Comparison of ENCODE assay signal across 8 cellular contexts in the genomic region with DNA sequence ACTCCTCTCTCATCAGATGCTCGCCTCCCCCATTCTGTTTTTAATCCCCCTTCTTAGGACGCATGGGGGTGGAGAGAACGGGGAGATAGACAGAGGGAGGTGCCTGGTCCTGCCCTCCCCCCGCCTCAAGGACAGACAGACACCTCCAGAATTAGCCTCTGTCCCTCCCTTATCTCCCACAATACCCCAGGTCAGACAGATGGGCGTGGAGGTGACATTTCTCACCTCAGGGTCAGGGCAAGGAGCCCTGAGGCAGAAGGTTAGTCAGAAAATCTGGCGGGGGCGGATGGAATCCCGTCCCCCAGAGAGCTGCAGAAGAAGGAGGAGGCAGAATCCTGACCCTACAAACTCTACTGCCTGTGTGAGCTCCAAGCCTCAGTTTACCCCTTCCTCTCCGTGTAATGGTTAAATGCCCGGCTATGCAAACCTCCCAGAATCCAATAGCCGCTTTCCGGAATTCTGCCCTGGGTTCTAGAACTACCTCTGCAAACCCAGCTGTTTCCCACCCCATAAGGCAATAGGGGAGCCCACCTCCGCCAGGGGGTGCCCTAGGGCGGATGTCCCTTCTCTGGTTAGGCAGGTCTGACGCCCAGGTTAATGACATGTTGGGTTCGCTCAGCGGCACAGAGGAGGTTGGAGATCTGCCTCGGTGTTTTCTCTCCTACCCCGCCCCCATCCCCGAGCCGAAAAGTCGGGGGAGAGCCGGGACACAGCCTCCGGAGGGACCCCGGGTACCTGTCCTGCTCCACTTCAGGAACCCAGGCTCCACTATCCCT. TPM values are rescaled to one million over a fixed set of nuclear protein-coding genes. Genes with fewer than 3 reads are reported as not detected.
DNase-seq lines count a peak whose midpoint lies in the region; ATAC-seq and TF ChIP-seq lines count a peak whose summit lies in the region.

No MANE protein-coding gene starts in this region.

- H3K4me3 ChIP-seq in OCI-LY1 (ENCODE audit: low read depth, low read length, poor library complexity, severe bottlenecking) (peak overlapping the region; percentile 84), heart right ventricle (peak overlapping the region; percentile 55 to 99 (median 72)), skeletal muscle satellite cell (ENCODE audit: low read length) (peak overlapping the region; percentile 84)

- no peaks in the 10 kb centered on the region for H3F3A ChIP-seq in OCI-LY1 (ENCODE audit: insufficient read depth, low read length)

- H3K4me1 ChIP-seq in OCI-LY1 (ENCODE audit: insufficient read depth, low read length, severe bottlenecking), result peaks cover 49% of the 10 kb centered on the region
- H3K4me1 ChIP-seq in heart right ventricle, result peaks cover 7 to 65% (median 51%) of the 10 kb centered on the region in 9 donors
- peaks cover 46% of the 10 kb centered on the region for H3K4me1 ChIP-seq in skeletal muscle satellite cell (ENCODE audit: control insufficient read depth, insufficient read depth, low read length)

- DNase-seq in Right ventricle myocardium inferior (ENCODE audit: missing footprints) (no peak), cardiac septum (ENCODE audit: low spot score) (no peak), heart right ventricle (peak; percentile 68 to 70), putamen (ENCODE audit: low spot score) (no peak)
- DNase-seq in activated effector memory CD4-positive, alpha-beta T cell treated with anti-CD3 and anti-CD28 coated beads, Interleukin-2, amount 50 U/mL, for 16 hours, result peak; percentile 87

- H3K27me3 ChIP-seq in OCI-LY1 (ENCODE audit: insufficient read depth, low read length), result no peaks in the 10 kb centered on the region
- peaks cover 0 to 32% (median 0%) of the 10 kb centered on the region in 7 donors for H3K27me3 ChIP-seq in heart right ventricle
- no peaks in the 10 kb centered on the region for H3K27me3 ChIP-seq in skeletal muscle satellite cell (ENCODE audit: control insufficient read depth, insufficient read depth, low read length)

- H3K9me2 ChIP-seq in OCI-LY1 (ENCODE audit: low read depth, low read length), result no peaks in the 10 kb centered on the region

- peak overlapping the region; percentile 79 for H3K27ac ChIP-seq in OCI-LY1 (ENCODE audit: low read depth, low read length, poor library complexity, severe bottlenecking)
- peak overlapping the region; percentile 86 to 97 (median 94) for H3K27ac ChIP-seq in heart right ventricle

- intact Hi-C loops in Right ventricle myocardium inferior (cut with DNase I), result no loop called here
- intact Hi-C loops in cardiac septum (cut with DNase I), result no loop called here
- intact Hi-C loops in heart right ventricle (cut with DNase I), result no loop called here

- no peaks in the 10 kb centered on the region for H4K20me1 ChIP-seq in OCI-LY1 (ENCODE audit: insufficient read depth, low read length)

- TF ChIP-seq CTCF in OCI-LY1 (IDR thresholded peaks at IDR 0.05; ENCODE audit: low read length) (peak; percentile 80), heart right ventricle (IDR thresholded peaks at IDR 0.05) (peak in 8 of 9 donors; percentile 14 to 63 (median 51))

- H3K9ac ChIP-seq in OCI-LY1 (ENCODE audit: low read length) (peak overlapping the region; percentile 83), skeletal muscle satellite cell (ENCODE audit: low read depth, low read length) (peak overlapping the region; percentile 97)

- H3K9me3 ChIP-seq in OCI-LY1 (ENCODE audit: low read length) (no peaks in the 10 kb centered on the region), heart right ventricle (no peaks in the 10 kb centered on the region), skeletal muscle satellite cell (replicated peaks; ENCODE audit: low read length) (no peaks in the 10 kb centered on the region)

- H3K79me2 ChIP-seq in OCI-LY1 (ENCODE audit: insufficient read depth, low read length), result peaks cover 6% of the 10 kb centered on the region; the same call in 1 of the 2 replicates

- peak; percentile 65 for ATAC-seq in Right ventricle myocardium inferior
- ATAC-seq in heart right ventricle, result peak in 7 of 8 donors; percentile 5 to 45 (median 35)
- no peak for ATAC-seq in GM21825 (IDR thresholded peaks at IDR 0.05; ENCODE audit: unreplicated experiment)

- WGBS in heart right ventricle, 2 donors, result 21 to 26% methylated on average over 25 of the region's 25 CpGs

- H3K36me3 ChIP-seq in OCI-LY1 (ENCODE audit: insufficient read depth, low read length), result peaks cover 5% of the 10 kb centered on the region; the same call in 1 of the 2 replicates
- peaks cover 0 to 9% (median 0%) of the 10 kb centered on the region in 9 donors for H3K36me3 ChIP-seq in heart right ventricle
- H3K36me3 ChIP-seq in skeletal muscle satellite cell (ENCODE audit: insufficient read depth, low read length), result no peaks in the 10 kb centered on the region

- H3K4me2 ChIP-seq in OCI-LY1 (ENCODE audit: low read length), result peak overlapping the region; percentile 68
- H3K4me2 ChIP-seq in skeletal muscle satellite cell (ENCODE audit: low read length), result peak overlapping the region; percentile 89

- no peak overlapping the region for H2AFZ ChIP-seq in OCI-LY1 (ENCODE audit: low read length)

RNA-seq across cellular contexts. Expression of a gene that starts 0.9 kb away (rescaled TPM):
- 182 TPM for total RNA-seq in Right ventricle myocardium inferior
- 119 TPM for total RNA-seq in cardiac septum
- 100 to 1,000 TPM; 134 to 204 (median 166) TPM for total RNA-seq in heart right ventricle
- 100 to 1,000 TPM in 1 of 2 donors, 10 to 100 TPM in 1; 85.2 to 265 TPM for polyA plus RNA-seq in heart right ventricle
- 0.25 and 0.66 TPM in 2 replicates for total RNA-seq in skeletal muscle satellite cell (2012; rRNA removed)

RNA-seq across cellular contexts. Expression of a gene that starts 2.5 kb away (rescaled TPM):
- 8.5 TPM for total RNA-seq in Right ventricle myocardium inferior
- 3.2 TPM for total RNA-seq in cardiac septum
- total RNA-seq in heart right ventricle, result 1 to 10 TPM; 4.1 to 9.8 (median 5.6) TPM
- 1 to 10 TPM; 5.1 to 8.2 TPM for polyA plus RNA-seq in heart right ventricle
- 11.9 and 16.6 TPM in 2 replicates for total RNA-seq in skeletal muscle satellite cell (2012; rRNA removed)

RNA-seq across cellular contexts. Expression of a gene that starts 19.7 kb away (rescaled TPM):
- total RNA-seq in Right ventricle myocardium inferior (166 TPM), cardiac septum (89.0 TPM), heart right ventricle (100 to 1,000 TPM; 113 to 194 (median 136) TPM)
- 100 to 1,000 TPM; 147 to 183 TPM for polyA plus RNA-seq in heart right ventricle
- total RNA-seq in skeletal muscle satellite cell (2012; rRNA removed), result 167 and 201 TPM in 2 replicates

RNA-seq across cellular contexts. Expression of a gene that starts 33.6 kb away (rescaled TPM):
- 12.7 TPM for total RNA-seq in Right ventricle myocardium inferior
- 12.4 TPM for total RNA-seq in cardiac septum
- total RNA-seq in heart right ventricle, result 10 to 100 TPM; 11.4 to 15.2 (median 14.1) TPM
- 10 to 100 TPM in 1 of 2 donors, 1 to 10 TPM in 1; 6.5 to 11.8 TPM for polyA plus RNA-seq in heart right ventricle
- total RNA-seq in skeletal muscle satellite cell (2012; rRNA removed), result 40.1 and 54.0 TPM in 2 replicates

Comparison
In these comparisons a context has a peak if more than half of its experiments do, and no peak if none do; other contexts are left out.
1. DNase-seq: peak in activated effector memory CD4-positive, alpha-beta T cell treated with anti-CD3 and anti-CD28 coated beads, Interleukin-2, amount 50 U/mL, for 16 hours (single experiment) and heart right ventricle (2 of 2); none in Right ventricle myocardium inferior (single experiment), cardiac septum (single experiment) and putamen (single experiment).
2. Peak in every context shown above with its lines, with median percentiles within 50 percentile points of each other: H3K4me3 ChIP-seq.